ENCODE assay signal across 14 cellular contexts in genomic region chr1:47991187-47991586, GRCh38.
DNase-seq lines count a peak whose midpoint lies in the region; ATAC-seq and TF ChIP-seq lines count a peak whose summit lies in the region.
"Had no signal": no experiment of that assay in that cellular context is flagged by ENCODE, and none has a peak within 500 bp of the region (broad histone marks: within the 10 kb centered on the region; RNA-seq: fewer than 3 reads in every experiment).

No MANE protein-coding gene starts in this region.

- H3K4me3 ChIP-seq in adipocyte (ENCODE audit: low read length): no peak overlapping the region
- H3K4me3 ChIP-seq: adrenal gland, right atrium auricular region had no signal

- H3K27me3 ChIP-seq in adipocyte (replicated peaks; ENCODE audit: control insufficient read depth, insufficient read depth, low read length): no peaks in the 10 kb centered on the region
- H3K27me3 ChIP-seq: adrenal gland, right atrium auricular region had no signal

- POLR2A ChIA-PET in HEK293T (lab: Yijun Ruan, JAX): no interaction called here

- H3K4me1 ChIP-seq in adipocyte (ENCODE audit: control insufficient read depth, insufficient read depth, low read length): peaks cover 33% of the 10 kb centered on the region
- H3K4me1 ChIP-seq: adrenal gland had no signal

- CTCF ChIA-PET in HEK293T (lab: Yijun Ruan, JAX): interaction anchor here (1.0 kb wide), 1 partner anchor 18 kb away, joined by 4 read pairs; no protein-coding TSS in a partner anchor

- ATAC-seq in HG03175 (IDR thresholded peaks at IDR 0.05; ENCODE audit: unreplicated experiment) (no peak), HG03442 (IDR thresholded peaks at IDR 0.05; ENCODE audit: unreplicated experiment) (no peak)

- no peak overlapping the region for H3K9ac ChIP-seq in adipocyte (ENCODE audit: low read length)

- DNase-seq in AG08395 (ENCODE audit: low spot score) (peak; percentile 10), HEK293T (ENCODE audit: extremely low spot score) (peak; percentile 37), adipocyte (ENCODE audit: low read depth) (peak; percentile 38), fibroblast of the conjunctiva (ENCODE audit: low read depth) (peak; percentile 63), NAMALWA (ENCODE audit: low spot score) (no peak)
- DNase-seq in activated effector memory CD4-positive, alpha-beta T cell treated with Interleukin-2 at 50 U/mL for 16 hours: no peak
- DNase-seq: ACHN; CD8-positive, alpha-beta memory T cell; GOT3; NCI-H1048 had no signal

- H3K9me3 ChIP-seq in adipocyte (ENCODE audit: control insufficient read depth, low read length): no peaks in the 10 kb centered on the region
- H3K9me3 ChIP-seq: adrenal gland, right atrium auricular region had no signal

- H3K36me3 ChIP-seq in adipocyte (ENCODE audit: control insufficient read depth, insufficient read depth, low read length, severe bottlenecking): no peaks in the 10 kb centered on the region
- H3K36me3 ChIP-seq: adrenal gland had no signal

TF ChIP-seq in HEK293T, 16 proteins besides CTCF, POLR2A, EP300 and RAD21:
- TF ChIP-seq L3MBTL2 (conservative IDR thresholded peaks at IDR 0.05) (peak; percentile 24; the same call in 1 of the 2 replicates), NFRKB (IDR thresholded peaks at IDR 0.05) (no peak), SP1 (IDR thresholded peaks at IDR 0.05) (no peak), FOXM1 (IDR thresholded peaks at IDR 0.05; ENCODE audit: borderline replicate concordance) (no peak), FOXK2 (IDR thresholded peaks at IDR 0.05) (no peak), ELF4 (IDR thresholded peaks at IDR 0.05) (no peak), SUZ12 (IDR thresholded peaks at IDR 0.05) (no peak), FOXA1 (IDR thresholded peaks at IDR 0.05) (no peak)
TF ChIP-seq in HEK293T: peak in this region for 1.

Comparison
In these comparisons a context has a peak if more than half of its experiments do, and no peak if none do; other contexts are left out.
1. DNase-seq: peak in AG08395 (single experiment), HEK293T (single experiment), adipocyte (single experiment) and fibroblast of the conjunctiva (single experiment); none in activated effector memory CD4-positive, alpha-beta T cell treated with Interleukin-2 at 50 U/mL for 16 hours (single experiment) and NAMALWA (single experiment).